Comparison of ENCODE assay signal across 1 cellular context in the genomic region with DNA sequence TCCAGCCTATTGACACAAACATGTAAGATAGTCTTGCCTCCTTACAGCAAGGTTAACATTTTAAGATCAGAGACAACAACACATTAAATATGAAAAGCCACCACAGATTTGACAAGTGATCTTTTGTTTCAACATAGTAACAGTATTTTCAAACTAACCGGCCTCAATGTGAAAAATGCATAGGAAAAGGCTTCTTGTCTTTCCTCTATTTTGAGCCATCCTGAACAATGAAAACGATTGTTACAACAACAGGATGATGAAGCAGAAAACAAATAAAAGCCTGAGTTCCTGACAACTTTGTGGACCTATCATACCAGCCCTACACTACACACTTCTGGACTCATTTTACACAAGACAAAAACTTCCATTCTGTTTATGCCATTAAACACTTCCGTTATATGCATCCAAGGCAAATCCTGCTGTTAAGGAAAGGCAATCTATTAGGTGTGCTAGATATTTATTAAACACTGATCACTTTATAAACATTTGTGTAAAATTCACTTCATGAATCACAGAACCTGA.
TF ChIP-seq lines count a peak whose summit lies in the region.

No MANE protein-coding gene starts in this region.

TF ChIP-seq in HepG2, 621 proteins besides CTCF, POLR2A, EP300 and RAD21 (continued from another document and continues in another):
- TF ChIP-seq, protein P1, sequence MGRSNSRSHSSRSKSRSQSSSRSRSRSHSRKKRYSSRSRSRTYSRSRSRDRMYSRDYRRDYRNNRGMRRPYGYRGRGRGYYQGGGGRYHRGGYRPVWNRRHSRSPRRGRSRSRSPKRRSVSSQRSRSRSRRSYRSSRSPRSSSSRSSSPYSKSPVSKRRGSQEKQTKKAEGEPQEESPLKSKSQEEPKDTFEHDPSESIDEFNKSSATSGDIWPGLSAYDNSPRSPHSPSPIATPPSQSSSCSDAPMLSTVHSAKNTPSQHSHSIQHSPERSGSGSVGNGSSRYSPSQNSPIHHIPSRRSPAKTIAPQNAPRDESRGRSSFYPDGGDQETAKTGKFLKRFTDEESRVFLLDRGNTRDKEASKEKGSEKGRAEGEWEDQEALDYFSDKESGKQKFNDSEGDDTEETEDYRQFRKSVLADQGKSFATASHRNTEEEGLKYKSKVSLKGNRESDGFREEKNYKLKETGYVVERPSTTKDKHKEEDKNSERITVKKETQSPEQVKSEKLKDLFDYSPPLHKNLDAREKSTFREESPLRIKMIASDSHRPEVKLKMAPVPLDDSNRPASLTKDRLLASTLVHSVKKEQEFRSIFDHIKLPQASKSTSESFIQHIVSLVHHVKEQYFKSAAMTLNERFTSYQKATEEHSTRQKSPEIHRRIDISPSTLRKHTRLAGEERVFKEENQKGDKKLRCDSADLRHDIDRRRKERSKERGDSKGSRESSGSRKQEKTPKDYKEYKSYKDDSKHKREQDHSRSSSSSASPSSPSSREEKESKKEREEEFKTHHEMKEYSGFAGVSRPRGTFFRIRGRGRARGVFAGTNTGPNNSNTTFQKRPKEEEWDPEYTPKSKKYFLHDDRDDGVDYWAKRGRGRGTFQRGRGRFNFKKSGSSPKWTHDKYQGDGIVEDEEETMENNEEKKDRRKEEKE (IDR thresholded peaks at IDR 0.05) = no peak
- TF ChIP-seq, protein P2, sequence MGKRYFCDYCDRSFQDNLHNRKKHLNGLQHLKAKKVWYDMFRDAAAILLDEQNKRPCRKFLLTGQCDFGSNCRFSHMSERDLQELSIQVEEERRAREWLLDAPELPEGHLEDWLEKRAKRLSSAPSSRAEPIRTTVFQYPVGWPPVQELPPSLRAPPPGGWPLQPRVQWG (CRISPR knock-in tag; IDR thresholded peaks at IDR 0.05; ENCODE audit: borderline replicate concordance, low read depth) = no peak
- TF ChIP-seq, protein P3, sequence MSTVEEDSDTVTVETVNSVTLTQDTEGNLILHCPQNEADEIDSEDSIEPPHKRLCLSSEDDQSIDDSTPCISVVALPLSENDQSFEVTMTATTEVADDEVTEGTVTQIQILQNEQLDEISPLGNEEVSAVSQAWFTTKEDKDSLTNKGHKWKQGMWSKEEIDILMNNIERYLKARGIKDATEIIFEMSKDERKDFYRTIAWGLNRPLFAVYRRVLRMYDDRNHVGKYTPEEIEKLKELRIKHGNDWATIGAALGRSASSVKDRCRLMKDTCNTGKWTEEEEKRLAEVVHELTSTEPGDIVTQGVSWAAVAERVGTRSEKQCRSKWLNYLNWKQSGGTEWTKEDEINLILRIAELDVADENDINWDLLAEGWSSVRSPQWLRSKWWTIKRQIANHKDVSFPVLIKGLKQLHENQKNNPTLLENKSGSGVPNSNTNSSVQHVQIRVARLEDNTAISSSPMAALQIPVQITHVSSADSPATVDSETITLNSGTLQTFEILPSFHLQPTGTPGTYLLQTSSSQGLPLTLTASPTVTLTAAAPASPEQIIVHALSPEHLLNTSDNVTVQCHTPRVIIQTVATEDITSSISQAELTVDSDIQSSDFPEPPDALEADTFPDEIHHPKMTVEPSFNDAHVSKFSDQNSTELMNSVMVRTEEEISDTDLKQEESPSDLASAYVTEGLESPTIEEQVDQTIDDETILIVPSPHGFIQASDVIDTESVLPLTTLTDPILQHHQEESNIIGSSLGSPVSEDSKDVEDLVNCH (CRISPR knock-in tag; IDR thresholded peaks at IDR 0.05) = no peak
- no peak for TF ChIP-seq NAIF1 (CRISPR knock-in tag; IDR thresholded peaks at IDR 0.05; ENCODE audit: borderline replicate concordance)
- no peak for TF ChIP-seq SNAI1 (CRISPR knock-in tag; IDR thresholded peaks at IDR 0.05; ENCODE audit: borderline replicate concordance)
- peak; percentile 13; the same call in 1 of the 2 replicates for TF ChIP-seq ZNF652 (CRISPR knock-in tag; IDR thresholded peaks at IDR 0.05; ENCODE audit: borderline replicate concordance, low read depth)
- TF ChIP-seq SNRNP70 (IDR thresholded peaks at IDR 0.05; ENCODE audit: low read depth, low read length) = no peak
- no peak for TF ChIP-seq NFATC3 (CRISPR knock-in tag; IDR thresholded peaks at IDR 0.05)
- no peak for TF ChIP-seq ZNF333 (CRISPR knock-in tag; IDR thresholded peaks at IDR 0.05; ENCODE audit: borderline replicate concordance)
- no peak for TF ChIP-seq ZNF746 (CRISPR knock-in tag; IDR thresholded peaks at IDR 0.05)
- TF ChIP-seq, protein P4, sequence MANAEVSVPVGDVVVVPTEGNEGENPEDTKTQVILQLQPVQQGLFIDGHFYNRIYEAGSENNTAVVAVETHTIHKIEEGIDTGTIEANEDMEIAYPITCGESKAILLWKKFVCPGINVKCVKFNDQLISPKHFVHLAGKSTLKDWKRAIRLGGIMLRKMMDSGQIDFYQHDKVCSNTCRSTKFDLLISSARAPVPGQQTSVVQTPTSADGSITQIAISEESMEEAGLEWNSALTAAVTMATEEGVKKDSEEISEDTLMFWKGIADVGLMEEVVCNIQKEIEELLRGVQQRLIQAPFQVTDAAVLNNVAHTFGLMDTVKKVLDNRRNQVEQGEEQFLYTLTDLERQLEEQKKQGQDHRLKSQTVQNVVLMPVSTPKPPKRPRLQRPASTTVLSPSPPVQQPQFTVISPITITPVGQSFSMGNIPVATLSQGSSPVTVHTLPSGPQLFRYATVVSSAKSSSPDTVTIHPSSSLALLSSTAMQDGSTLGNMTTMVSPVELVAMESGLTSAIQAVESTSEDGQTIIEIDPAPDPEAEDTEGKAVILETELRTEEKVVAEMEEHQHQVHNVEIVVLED (CRISPR knock-in tag; IDR thresholded peaks at IDR 0.05; ENCODE audit: borderline replicate concordance) = no peak
- TF ChIP-seq ZNF589 (CRISPR knock-in tag; conservative IDR thresholded peaks at IDR 0.05) = no peak
- TF ChIP-seq ARID2 (CRISPR knock-in tag; IDR thresholded peaks at IDR 0.05; ENCODE audit: borderline replicate concordance) = no peak
- TF ChIP-seq GFI1 (CRISPR knock-in tag; IDR thresholded peaks at IDR 0.05; ENCODE audit: borderline replicate concordance) = peak; percentile 3; the same call in 1 of the 2 replicates
- TF ChIP-seq NRL (CRISPR knock-in tag; IDR thresholded peaks at IDR 0.05; ENCODE audit: borderline replicate concordance) = no peak
- no peak for TF ChIP-seq SP2 (CRISPR knock-in tag; IDR thresholded peaks at IDR 0.05)
- TF ChIP-seq ZNF207 (IDR thresholded peaks at IDR 0.05; ENCODE audit: borderline replicate concordance) = no peak
- no peak for TF ChIP-seq SMC3 (IDR thresholded peaks at IDR 0.05; ENCODE audit: low read length)
- TF ChIP-seq, protein P5, sequence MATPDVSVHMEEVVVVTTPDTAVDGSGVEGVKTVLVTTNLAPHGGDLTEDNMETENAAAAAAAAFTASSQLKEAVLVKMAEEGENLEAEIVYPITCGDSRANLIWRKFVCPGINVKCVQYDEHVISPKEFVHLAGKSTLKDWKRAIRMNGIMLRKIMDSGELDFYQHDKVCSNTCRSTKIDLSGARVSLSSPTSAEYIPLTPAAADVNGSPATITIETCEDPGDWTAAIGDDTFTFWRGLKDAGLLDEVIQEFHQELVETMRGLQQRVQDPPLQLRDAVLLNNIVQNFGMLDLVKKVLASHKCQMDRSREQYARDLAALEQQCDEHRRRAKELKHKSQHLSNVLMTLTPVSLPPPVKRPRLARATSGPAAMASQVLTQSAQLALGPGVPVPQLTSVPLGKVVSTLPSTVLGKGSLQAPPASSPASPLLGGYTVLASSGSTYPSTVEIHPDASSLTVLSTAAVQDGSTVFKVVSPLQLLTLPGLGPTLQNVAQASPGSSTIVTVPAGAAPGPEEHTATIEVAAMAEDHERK (CRISPR knock-in tag; IDR thresholded peaks at IDR 0.05; ENCODE audit: low read depth) = no peak
- no peak for TF ChIP-seq SPEN (CRISPR knock-in tag; IDR thresholded peaks at IDR 0.05; ENCODE audit: low read depth)
- peak; percentile 68; the same call in 1 of the 2 replicates for TF ChIP-seq ZSCAN9 (CRISPR knock-in tag; IDR thresholded peaks at IDR 0.05; ENCODE audit: borderline replicate concordance)
- TF ChIP-seq BHLHE40 (IDR thresholded peaks at IDR 0.05; ENCODE audit: low read length) = no peak
- TF ChIP-seq GZF1 (CRISPR knock-in tag; IDR thresholded peaks at IDR 0.05) = no peak
- TF ChIP-seq EHMT2 (IDR thresholded peaks at IDR 0.05; ENCODE audit: borderline replicate concordance, low read depth, low read length) = no peak
- TF ChIP-seq PRMT3 (CRISPR knock-in tag; IDR thresholded peaks at IDR 0.05; ENCODE audit: borderline replicate concordance, low read depth) = no peak
- TF ChIP-seq NFE2L2 (IDR thresholded peaks at IDR 0.05; ENCODE audit: low read length) = peak; percentile 73
- TF ChIP-seq ISX (CRISPR knock-in tag; conservative IDR thresholded peaks at IDR 0.05) = no peak
- TF ChIP-seq, protein P6, sequence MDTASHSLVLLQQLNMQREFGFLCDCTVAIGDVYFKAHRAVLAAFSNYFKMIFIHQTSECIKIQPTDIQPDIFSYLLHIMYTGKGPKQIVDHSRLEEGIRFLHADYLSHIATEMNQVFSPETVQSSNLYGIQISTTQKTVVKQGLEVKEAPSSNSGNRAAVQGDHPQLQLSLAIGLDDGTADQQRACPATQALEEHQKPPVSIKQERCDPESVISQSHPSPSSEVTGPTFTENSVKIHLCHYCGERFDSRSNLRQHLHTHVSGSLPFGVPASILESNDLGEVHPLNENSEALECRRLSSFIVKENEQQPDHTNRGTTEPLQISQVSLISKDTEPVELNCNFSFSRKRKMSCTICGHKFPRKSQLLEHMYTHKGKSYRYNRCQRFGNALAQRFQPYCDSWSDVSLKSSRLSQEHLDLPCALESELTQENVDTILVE (CRISPR knock-in tag; IDR thresholded peaks at IDR 0.05) = peak; percentile 58; the same call in 1 of the 2 replicates
- TF ChIP-seq, protein P7, sequence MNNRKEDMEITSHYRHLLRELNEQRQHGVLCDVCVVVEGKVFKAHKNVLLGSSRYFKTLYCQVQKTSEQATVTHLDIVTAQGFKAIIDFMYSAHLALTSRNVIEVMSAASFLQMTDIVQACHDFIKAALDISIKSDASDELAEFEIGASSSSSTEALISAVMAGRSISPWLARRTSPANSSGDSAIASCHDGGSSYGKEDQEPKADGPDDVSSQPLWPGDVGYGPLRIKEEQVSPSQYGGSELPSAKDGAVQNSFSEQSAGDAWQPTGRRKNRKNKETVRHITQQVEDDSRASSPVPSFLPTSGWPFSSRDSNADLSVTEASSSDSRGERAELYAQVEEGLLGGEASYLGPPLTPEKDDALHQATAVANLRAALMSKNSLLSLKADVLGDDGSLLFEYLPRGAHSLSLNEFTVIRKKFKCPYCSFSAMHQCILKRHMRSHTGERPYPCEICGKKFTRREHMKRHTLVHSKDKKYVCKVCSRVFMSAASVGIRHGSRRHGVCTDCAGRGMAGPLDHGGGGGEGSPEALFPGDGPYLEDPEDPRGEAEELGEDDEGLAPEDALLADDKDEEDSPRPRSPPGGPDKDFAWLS (CRISPR knock-in tag; IDR thresholded peaks at IDR 0.05; ENCODE audit: borderline replicate concordance) = no peak
- 0 out of 2 replicates have a peak, but pooled peaks have one; percentile 17 for TF ChIP-seq SRF (IDR thresholded peaks at IDR 0.05; ENCODE audit: low read depth, low read length)
- no peak for TF ChIP-seq ARNTL (CRISPR knock-in tag; IDR thresholded peaks at IDR 0.05)
- no peak for TF ChIP-seq ZNF720 (CRISPR knock-in tag; IDR thresholded peaks at IDR 0.05)
- TF ChIP-seq MIER2 (CRISPR knock-in tag; IDR thresholded peaks at IDR 0.05) = 0 out of 2 replicates have a peak, but pooled peaks have one; percentile 31
- TF ChIP-seq NBN (conservative IDR thresholded peaks at IDR 0.05) = no peak
- TF ChIP-seq AGO1 (IDR thresholded peaks at IDR 0.05; ENCODE audit: low read depth, low read length, poor library complexity, severe bottlenecking) = no peak
- 0 out of 2 replicates have a peak, but pooled peaks have one; percentile 6 for TF ChIP-seq KLF11 (CRISPR knock-in tag; IDR thresholded peaks at IDR 0.05)
- TF ChIP-seq, protein P8, sequence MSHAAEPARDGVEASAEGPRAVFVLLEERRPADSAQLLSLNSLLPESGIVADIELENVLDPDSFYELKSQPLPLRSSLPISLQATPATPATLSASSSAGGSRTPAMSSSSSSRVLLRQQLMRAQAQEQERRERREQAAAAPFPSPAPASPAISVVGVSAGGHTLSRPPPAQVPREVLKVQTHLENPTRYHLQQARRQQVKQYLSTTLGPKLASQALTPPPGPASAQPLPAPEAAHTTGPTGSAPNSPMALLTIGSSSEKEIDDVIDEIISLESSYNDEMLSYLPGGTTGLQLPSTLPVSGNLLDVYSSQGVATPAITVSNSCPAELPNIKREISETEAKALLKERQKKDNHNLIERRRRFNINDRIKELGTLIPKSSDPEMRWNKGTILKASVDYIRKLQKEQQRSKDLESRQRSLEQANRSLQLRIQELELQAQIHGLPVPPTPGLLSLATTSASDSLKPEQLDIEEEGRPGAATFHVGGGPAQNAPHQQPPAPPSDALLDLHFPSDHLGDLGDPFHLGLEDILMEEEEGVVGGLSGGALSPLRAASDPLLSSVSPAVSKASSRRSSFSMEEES (CRISPR knock-in tag; IDR thresholded peaks at IDR 0.05) = peak; percentile 35; the same call in 1 of the 2 replicates
- TF ChIP-seq HNRNPLL (IDR thresholded peaks at IDR 0.05; ENCODE audit: low read depth, low read length, poor library complexity, severe bottlenecking) = no peak
- TF ChIP-seq, protein P9, sequence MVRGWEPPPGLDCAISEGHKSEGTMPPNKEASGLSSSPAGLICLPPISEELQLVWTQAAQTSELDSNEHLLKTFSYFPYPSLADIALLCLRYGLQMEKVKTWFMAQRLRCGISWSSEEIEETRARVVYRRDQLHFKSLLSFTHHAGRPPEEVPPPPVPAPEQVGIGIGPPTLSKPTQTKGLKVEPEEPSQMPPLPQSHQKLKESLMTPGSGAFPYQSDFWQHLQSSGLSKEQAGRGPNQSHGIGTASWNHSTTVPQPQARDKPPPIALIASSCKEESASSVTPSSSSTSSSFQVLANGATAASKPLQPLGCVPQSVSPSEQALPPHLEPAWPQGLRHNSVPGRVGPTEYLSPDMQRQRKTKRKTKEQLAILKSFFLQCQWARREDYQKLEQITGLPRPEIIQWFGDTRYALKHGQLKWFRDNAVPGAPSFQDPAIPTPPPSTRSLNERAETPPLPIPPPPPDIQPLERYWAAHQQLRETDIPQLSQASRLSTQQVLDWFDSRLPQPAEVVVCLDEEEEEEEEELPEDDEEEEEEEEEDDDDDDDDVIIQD (CRISPR knock-in tag; IDR thresholded peaks at IDR 0.05; ENCODE audit: low read depth) = peak; percentile 99
- TF ChIP-seq ZSCAN22 (CRISPR knock-in tag; IDR thresholded peaks at IDR 0.05) = no peak
- TF ChIP-seq ASH2L (IDR thresholded peaks at IDR 0.05; ENCODE audit: insufficient read length, low read depth, low read length) = peak; percentile 91
- TF ChIP-seq KDM5B (CRISPR knock-in tag; IDR thresholded peaks at IDR 0.05; ENCODE audit: borderline replicate concordance) = no peak
- TF ChIP-seq ZKSCAN8 (CRISPR knock-in tag; IDR thresholded peaks at IDR 0.05; ENCODE audit: borderline replicate concordance) = peak; percentile 83; the same call in 1 of the 2 replicates
- no peak for TF ChIP-seq ZNF24 (IDR thresholded peaks at IDR 0.05)
- TF ChIP-seq, protein P10, sequence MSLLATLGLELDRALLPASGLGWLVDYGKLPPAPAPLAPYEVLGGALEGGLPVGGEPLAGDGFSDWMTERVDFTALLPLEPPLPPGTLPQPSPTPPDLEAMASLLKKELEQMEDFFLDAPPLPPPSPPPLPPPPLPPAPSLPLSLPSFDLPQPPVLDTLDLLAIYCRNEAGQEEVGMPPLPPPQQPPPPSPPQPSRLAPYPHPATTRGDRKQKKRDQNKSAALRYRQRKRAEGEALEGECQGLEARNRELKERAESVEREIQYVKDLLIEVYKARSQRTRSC (CRISPR knock-in tag; IDR thresholded peaks at IDR 0.05; ENCODE audit: low read depth) = no peak
- no peak for TF ChIP-seq ZNF543 (CRISPR knock-in tag; IDR thresholded peaks at IDR 0.05)
